In genomic region chr7:106987777-106988176, GRCh38 we compare ENCODE assay signal across 17 cellular contexts. TPM values are rescaled to one million over a fixed set of nuclear protein-coding genes. Genes with fewer than 3 reads are reported as not detected.
A peak's percentile ranks its signal among the peaks of the same experiment; 100 is the strongest.
DNase-seq lines count a peak whose midpoint lies in the region; ATAC-seq, FAIRE-seq and TF ChIP-seq lines count a peak whose summit lies in the region.
"Had no signal": no experiment of that assay in that cellular context is flagged by ENCODE, and none has a peak within 500 bp of the region (broad histone marks: within the 10 kb centered on the region; RNA-seq: fewer than 3 reads in every experiment).

No MANE protein-coding gene starts in this region.

- DNase-seq in EH (ENCODE audit: low read depth) = peak; percentile 15
- DNase-seq in K562 (ENCODE audit: extremely low read depth in 1 of 4, low spot score in 3 of 4) = no peak
- peak; percentile 6 for DNase-seq in left kidney (ENCODE audit: low read depth, low spot score)
- DNase-seq in renal cortical epithelial cell (ENCODE audit: low read depth) = peak; percentile 4
- no peak for DNase-seq in GF-D8 (lab: John Stamatoyannopoulos, UW)
- no peak for DNase-seq in NCI-H146 (lab: John Stamatoyannopoulos, UW)
- DNase-seq in activated CD8-positive, alpha-beta T cell treated with anti-CD3 and anti-CD28 coated beads for 36 hours = no peak
- no peak for DNase-seq in CD8-positive, alpha-beta T cell
- DNase-seq: 8988T, AML-193, DMS53 had no signal

- in situ Hi-C loops in K562 (cut with MboI) = no loop called here

- H3K9me3 Mint-ChIP-seq in activated CD8-positive, alpha-beta T cell treated with anti-CD3 and anti-CD28 coated beads for 36 hours = no peaks in the 10 kb centered on the region
- H3K9me3 Mint-ChIP-seq in CD8-positive, alpha-beta T cell = no peaks in the 10 kb centered on the region

- no peaks in the 10 kb centered on the region for H3K36me3 Mint-ChIP-seq in activated CD8-positive, alpha-beta T cell treated with anti-CD3 and anti-CD28 coated beads for 36 hours (ENCODE audit: low read depth)
- no peaks in the 10 kb centered on the region for H3K36me3 Mint-ChIP-seq in CD8-positive, alpha-beta T cell

- POLR2A ChIA-PET in K562 (lab: Yijun Ruan, JAX) = interaction anchor here (0.6 to 6.0 kb wide), 6 partner anchors 10 to 402 kb away, joined by 4 to 30 read pairs (median 6); no protein-coding TSS in a partner anchor
- POLR2A ChIA-PET in activated CD8-positive, alpha-beta T cell treated with anti-CD3 and anti-CD28 coated beads for 36 hours (lab: Charles Lee) = no interaction called here
- POLR2A ChIA-PET in CD8-positive, alpha-beta T cell (lab: Charles Lee) = no interaction called here

- no peaks in the 10 kb centered on the region for H4K20me1 ChIP-seq in K562 (replicated peaks; ENCODE audit: control insufficient read depth, insufficient read depth, low read length)
- H4K20me1 ChIP-seq: BLaER1 had no signal

- no peaks in the 10 kb centered on the region for H3K27me3 ChIP-seq in K562 (ENCODE audit: control insufficient read depth in 2 of 2, insufficient read depth in 2 of 2, low read length in 2 of 2)
- no peaks in the 10 kb centered on the region for H3K27me3 ChIP-seq in CD8-positive, alpha-beta T cell (ENCODE audit: insufficient read depth, low read length)
- H3K27me3 ChIP-seq: BLaER1 had no signal

- no peak for FAIRE-seq in K562 (lab: Jason Lieb, UNC)
- FAIRE-seq: GM12891, GM19239, H54 had no signal

- no peaks in the 10 kb centered on the region for H3K79me2 ChIP-seq in K562 (ENCODE audit: control insufficient read depth, insufficient read depth, low read length)

- H3K4me3 ChIP-seq in K562 = no peak overlapping the region
- H3K4me3 ChIP-seq in CD8-positive, alpha-beta T cell (ENCODE audit: low read depth, low read length) = no peak overlapping the region
- H3K4me3 ChIP-seq: BLaER1 had no signal

- no peaks in the 10 kb centered on the region for H3K27me3 Mint-ChIP-seq in activated CD8-positive, alpha-beta T cell treated with anti-CD3 and anti-CD28 coated beads for 36 hours
- no peaks in the 10 kb centered on the region for H3K27me3 Mint-ChIP-seq in CD8-positive, alpha-beta T cell (ENCODE audit: low read depth)

- no peaks in the 10 kb centered on the region for H3K9me3 ChIP-seq in K562 (replicated peaks; ENCODE audit: control insufficient read depth, insufficient read depth, low read depth, low read length)
- H3K9me3 ChIP-seq in CD8-positive, alpha-beta T cell (ENCODE audit: low read length) = no peaks in the 10 kb centered on the region
- H3K9me3 ChIP-seq: BLaER1 had no signal

- no peak; the same call in 1 of the 3 replicates for ATAC-seq in K562
- ATAC-seq in activated CD8-positive, alpha-beta T cell treated with anti-CD3 and anti-CD28 coated beads for 36 hours = no peak
- no peak for ATAC-seq in CD8-positive, alpha-beta T cell
- ATAC-seq: HCT116 had no signal

- no peaks in the 10 kb centered on the region for H3K36me3 ChIP-seq in K562 (ENCODE audit: control insufficient read depth, insufficient read depth, low read length)
- no peaks in the 10 kb centered on the region for H3K36me3 ChIP-seq in CD8-positive, alpha-beta T cell (ENCODE audit: insufficient read depth, low read length)
- H3K36me3 ChIP-seq: BLaER1 had no signal

- no peak overlapping the region for H3K4me3 Mint-ChIP-seq in activated CD8-positive, alpha-beta T cell treated with anti-CD3 and anti-CD28 coated beads for 36 hours
- no peak overlapping the region for H3K4me3 Mint-ChIP-seq in CD8-positive, alpha-beta T cell

- peaks cover 3% of the 10 kb centered on the region for H3K4me1 Mint-ChIP-seq in activated CD8-positive, alpha-beta T cell treated with anti-CD3 and anti-CD28 coated beads for 36 hours (ENCODE audit: low read depth)
- no peaks in the 10 kb centered on the region for H3K4me1 Mint-ChIP-seq in CD8-positive, alpha-beta T cell (ENCODE audit: low read depth)

- no TSS peak for BruUV-seq in K562 (replicated peaks; lab: Mats Ljungman, UMichigan)

- H3K9me1 ChIP-seq in K562 (ENCODE audit: control insufficient read depth, insufficient read depth, low read length) = no peaks in the 10 kb centered on the region

- peak overlapping the region; percentile 75 for H2AFZ ChIP-seq in K562 (ENCODE audit: low read depth, low read length)

- TF ChIP-seq RAD21 in K562 (CRISPR knock-in tag; conservative IDR thresholded peaks at IDR 0.05 in 1 of 2, IDR thresholded peaks at IDR 0.05 in 1 of 2) = no peak

- H3K27ac Mint-ChIP-seq in activated CD8-positive, alpha-beta T cell treated with anti-CD3 and anti-CD28 coated beads for 36 hours = no peak overlapping the region
- H3K27ac Mint-ChIP-seq in CD8-positive, alpha-beta T cell = no peak overlapping the region

- TF ChIP-seq CTCF in K562 (IDR thresholded peaks at IDR 0.05 in 2 of 3, conservative IDR thresholded peaks at IDR 0.05 in 1 of 3; ENCODE audit: insufficient read depth in 2 of 3, low read depth in 1 of 3, low read length in 3 of 3) = 0 out of 6 replicates have a peak, but pooled peaks of 1 of the 3 experiments have one; percentile 2
- TF ChIP-seq CTCF in activated CD8-positive, alpha-beta T cell treated with anti-CD3 and anti-CD28 coated beads for 36 hours (IDR thresholded peaks at IDR 0.05) = no peak
- TF ChIP-seq CTCF in CD8-positive, alpha-beta T cell (IDR thresholded peaks at IDR 0.05) = no peak

- TF ChIP-seq POLR2A in K562 (conservative IDR thresholded peaks at IDR 0.05) = no peak

- peak overlapping the region in 1 of 2 experiments; percentile 1; a peak in 1 of 4 replicates for H3K9ac ChIP-seq in K562 (ENCODE audit: insufficient read depth in 1 of 2, low read depth in 2 of 2, low read length in 2 of 2)
- H3K9ac ChIP-seq: BLaER1 had no signal

- H3K27ac ChIP-seq in K562 (ENCODE audit: extremely low read depth, low read depth, low read length) = peak overlapping the region; percentile 45
- no peak overlapping the region for H3K27ac ChIP-seq in CD8-positive, alpha-beta T cell (ENCODE audit: low read depth, low read length)
- H3K27ac ChIP-seq: BLaER1 had no signal

- intact Hi-C loops in K562 (cut with micrococcal nuclease) = loop anchor here (10.0 kb wide), 1 partner anchor 873 kb away; the partner anchor contains the start of gene SYPL1
- intact Hi-C loops in activated CD8-positive, alpha-beta T cell treated with anti-CD3 and anti-CD28 coated beads for 36 hours (cut with micrococcal nuclease) = no loop called here
- intact Hi-C loops in CD8-positive, alpha-beta T cell (cut with DNase I, micrococcal nuclease) = no loop called here

- WGBS in K562 (ENCODE audit: insufficient coverage, low coverage, missing lambda C conversion rate) = 40% methylated on average over 3 of the region's 3 CpGs

- no peak overlapping the region for H3K4me2 ChIP-seq in K562 (ENCODE audit: insufficient read depth, low read length)
- H3K4me2 ChIP-seq: BLaER1 had no signal

- CTCF ChIA-PET in K562 (lab: Yijun Ruan, JAX; ENCODE audit: low intra/inter-chr PET ratio) = no interaction called here
- CTCF ChIA-PET in activated CD8-positive, alpha-beta T cell treated with anti-CD3 and anti-CD28 coated beads for 36 hours (lab: Charles Lee) = no interaction called here
- CTCF ChIA-PET in CD8-positive, alpha-beta T cell (lab: Charles Lee) = no interaction called here

- H3K4me1 ChIP-seq in K562 (replicated peaks in 1 of 2; ENCODE audit: control insufficient read depth in 2 of 2, insufficient read depth in 2 of 2, low read length in 2 of 2) = peaks cover 33 to 55% of the 10 kb centered on the region in 2 experiments
- H3K4me1 ChIP-seq in CD8-positive, alpha-beta T cell (ENCODE audit: insufficient read depth, low read length) = no peaks in the 10 kb centered on the region

- no peak for TF ChIP-seq EP300 in K562 (IDR thresholded peaks at IDR 0.05; ENCODE audit: low read length)

TF ChIP-seq in K562, 482 proteins besides CTCF, POLR2A, EP300 and RAD21 (continues in another document):
- TF ChIP-seq PKNOX1 (IDR thresholded peaks at IDR 0.05) (no peak), HDAC2 (IDR thresholded peaks at IDR 0.05) (0 out of 2 replicates have a peak, but pooled peaks have one; percentile 38)

RNA-seq across cellular contexts. Expression of gene PRKAR2B, which starts 56.7 kb away (rescaled TPM):
- total RNA-seq in K562 (2011; cell fraction: chromatin; rRNA removed; ENCODE audit: low replicate concordance) = 16.3 and 57.4 TPM in 2 replicates
- 14.3 and 18.3 TPM in 2 replicates for total RNA-seq in K562 (2011; cell fraction: nucleolus; rRNA removed)
- 31.1 and 47.5 TPM in 2 replicates for total RNA-seq in K562 (2011; cell fraction: nucleoplasm; rRNA removed)
- total RNA-seq in K562 (2014; rRNA removed) (107 and 108 TPM in 2 replicates), K562 (2014; rRNA removed; fragmentation: Illumina TruSeq; extraction: Trizol) (156 and 172 TPM in 2 replicates), K562 (2015; rRNA removed; fragmentation: Illumina TruSeq; extraction: Trizol) (131 and 138 TPM in 2 replicates), K562 (2021) (115 and 129 TPM in 2 replicates), renal cortical epithelial cell (0.80 and 0.87 TPM in 2 replicates)
- polyA plus RNA-seq in K562 (2011; rRNA removed) (122 and 173 TPM in 2 replicates), K562 (2014; fragmentation: Illumina TruSeq; extraction: Trizol) (117 and 140 TPM in 2 replicates), K562 (2014; fragmentation: Nextera tagmentation; extraction: Ambion mirVana) (10 to 100 TPM; 59.0 to 65.4 TPM), K562 (2014; rRNA removed) (77.1 and 86.2 TPM in 2 replicates)
- 29.4 and 57.2 TPM in 2 replicates for polyA plus RNA-seq in K562 (2011; cell fraction: cytosol; rRNA removed)
- polyA plus RNA-seq in K562 (2011; cell fraction: nucleus; rRNA removed) = 17.3 and 27.3 TPM in 2 replicates
- 79.6 and 100 TPM in 2 replicates for polyA plus RNA-seq in K562 (2012)
- 205 and 212 TPM in 2 replicates for polyA minus RNA-seq in K562 (2011; rRNA and poly(A)+ RNA removed)
- polyA minus RNA-seq in K562 (2011; cell fraction: cytosol; rRNA and poly(A)+ RNA removed) = 96.1 and 101 TPM in 2 replicates
- 19.3 and 36.1 TPM in 2 replicates for polyA minus RNA-seq in K562 (2011; cell fraction: nucleus; rRNA and poly(A)+ RNA removed)
- total RNA-seq in activated CD8-positive, alpha-beta T cell treated with anti-CD3 and anti-CD28 coated beads for 36 hours = 1 to 10 TPM; 1.1 to 1.3 TPM
- total RNA-seq in CD8-positive, alpha-beta T cell = under 1 TPM; 0.33 to 0.60 TPM
- total RNA-seq: HT-29 had no signal

Comparison
In these comparisons a context has a peak if more than half of its experiments do, and no peak if none do; other contexts are left out.
1. DNase-seq: peak in EH (single experiment), left kidney (single experiment) and renal cortical epithelial cell (single experiment); none in K562 (0 of 4), GF-D8 (single experiment), NCI-H146 (single experiment), activated CD8-positive, alpha-beta T cell treated with anti-CD3 and anti-CD28 coated beads for 36 hours (single experiment) and CD8-positive, alpha-beta T cell (0 of 7).